1 cellular context compared by ENCODE assay signal in genomic region chr15:65365229-65365628, GRCh38.
TF ChIP-seq lines count a peak whose summit lies in the region.

No MANE protein-coding gene starts in this region.

TF ChIP-seq in HepG2, 621 proteins besides CTCF, POLR2A, EP300 and RAD21 (continued from another document and continues in another):
- TF ChIP-seq BRCA1 (CRISPR knock-in tag; IDR thresholded peaks at IDR 0.05), result no peak
- no peak for TF ChIP-seq GLMP (CRISPR knock-in tag; IDR thresholded peaks at IDR 0.05; ENCODE audit: borderline replicate concordance)
- TF ChIP-seq ELK4 (CRISPR knock-in tag; IDR thresholded peaks at IDR 0.05; ENCODE audit: borderline replicate concordance), result no peak
- no peak for TF ChIP-seq PRDM4 (CRISPR knock-in tag; IDR thresholded peaks at IDR 0.05; ENCODE audit: borderline replicate concordance)
- TF ChIP-seq ZHX2 (IDR thresholded peaks at IDR 0.05; ENCODE audit: low read depth), result no peak
- TF ChIP-seq ZHX2 (CRISPR knock-in tag; IDR thresholded peaks at IDR 0.05; ENCODE audit: borderline replicate concordance), result no peak
- TF ChIP-seq MIXL1 (CRISPR knock-in tag; IDR thresholded peaks at IDR 0.05), result no peak
- TF ChIP-seq NRL (CRISPR knock-in tag; IDR thresholded peaks at IDR 0.05; ENCODE audit: borderline replicate concordance), result no peak; the same call in 1 of the 2 replicates
- TF ChIP-seq ZNF501 (CRISPR knock-in tag; IDR thresholded peaks at IDR 0.05), result no peak; the same call in 1 of the 2 replicates
- no peak for TF ChIP-seq CBX5 (CRISPR knock-in tag; IDR thresholded peaks at IDR 0.05; ENCODE audit: borderline replicate concordance)
- TF ChIP-seq THAP8 (CRISPR knock-in tag; IDR thresholded peaks at IDR 0.05; ENCODE audit: borderline replicate concordance), result no peak
- TF ChIP-seq SNAPC5 (CRISPR knock-in tag; IDR thresholded peaks at IDR 0.05; ENCODE audit: borderline replicate concordance), result no peak
- TF ChIP-seq TRIM22 (IDR thresholded peaks at IDR 0.05), result no peak
- TF ChIP-seq KDM4B (CRISPR knock-in tag; IDR thresholded peaks at IDR 0.05), result no peak
- TF ChIP-seq STAG1 (CRISPR knock-in tag; IDR thresholded peaks at IDR 0.05), result 0 out of 2 replicates have a peak, but pooled peaks have one; percentile 6
- no peak for TF ChIP-seq PAX8 (CRISPR knock-in tag; IDR thresholded peaks at IDR 0.05; ENCODE audit: borderline replicate concordance)
- TF ChIP-seq ATF7-NPFF (CRISPR knock-in tag; IDR thresholded peaks at IDR 0.05; ENCODE audit: low read depth), result no peak
- no peak for TF ChIP-seq KLF11 (CRISPR knock-in tag; IDR thresholded peaks at IDR 0.05)
- no peak for TF ChIP-seq ZNF20 (CRISPR knock-in tag; IDR thresholded peaks at IDR 0.05)
- no peak for TF ChIP-seq TRIM24 (CRISPR knock-in tag; IDR thresholded peaks at IDR 0.05)
- no peak for TF ChIP-seq KAT8 (CRISPR knock-in tag; IDR thresholded peaks at IDR 0.05)
- no peak for TF ChIP-seq BCL3 (CRISPR knock-in tag; IDR thresholded peaks at IDR 0.05)
- TF ChIP-seq ZNF251 (CRISPR knock-in tag; IDR thresholded peaks at IDR 0.05), result no peak
- TF ChIP-seq SIX4 (CRISPR knock-in tag; IDR thresholded peaks at IDR 0.05), result peak; percentile 96
- no peak for TF ChIP-seq ZNF772 (CRISPR knock-in tag; IDR thresholded peaks at IDR 0.05)
- TF ChIP-seq MAFG (CRISPR knock-in tag; IDR thresholded peaks at IDR 0.05), result no peak
- TF ChIP-seq ZNF430 (CRISPR knock-in tag; IDR thresholded peaks at IDR 0.05), result no peak
- TF ChIP-seq HNRNPLL (IDR thresholded peaks at IDR 0.05; ENCODE audit: low read depth, low read length, poor library complexity, severe bottlenecking), result no peak
- peak; percentile 53 for TF ChIP-seq ZFY (CRISPR knock-in tag; IDR thresholded peaks at IDR 0.05)
- no peak for TF ChIP-seq JDP2 (CRISPR knock-in tag; IDR thresholded peaks at IDR 0.05; ENCODE audit: borderline replicate concordance)
- no peak for TF ChIP-seq IKZF4 (CRISPR knock-in tag; IDR thresholded peaks at IDR 0.05; ENCODE audit: borderline replicate concordance, low read depth, not compliant biosample characterization)
- no peak for TF ChIP-seq MAZ (IDR thresholded peaks at IDR 0.05; ENCODE audit: borderline replicate concordance, low read depth, low read length)
- 0 out of 2 replicates have a peak, but pooled peaks have one; percentile 22 for TF ChIP-seq MAZ (CRISPR knock-in tag; IDR thresholded peaks at IDR 0.05; ENCODE audit: low read depth)
- TF ChIP-seq ZC3H13 (CRISPR knock-in tag; IDR thresholded peaks at IDR 0.05), result no peak
- no peak for TF ChIP-seq ZNF407 (CRISPR knock-in tag; IDR thresholded peaks at IDR 0.05; ENCODE audit: not compliant biosample characterization)
- TF ChIP-seq MXI1 (IDR thresholded peaks at IDR 0.05; ENCODE audit: borderline replicate concordance, low read depth, low read length), result no peak
- no peak for TF ChIP-seq NONO (IDR thresholded peaks at IDR 0.05)
- 0 out of 2 replicates have a peak, but pooled peaks have one; percentile 35 for TF ChIP-seq NONO (CRISPR knock-in tag; conservative IDR thresholded peaks at IDR 0.05)
- no peak for TF ChIP-seq HDAC2 (CRISPR knock-in tag; IDR thresholded peaks at IDR 0.05)
